Comparison of ENCODE assay signal across 12 cellular contexts in the genomic region with DNA sequence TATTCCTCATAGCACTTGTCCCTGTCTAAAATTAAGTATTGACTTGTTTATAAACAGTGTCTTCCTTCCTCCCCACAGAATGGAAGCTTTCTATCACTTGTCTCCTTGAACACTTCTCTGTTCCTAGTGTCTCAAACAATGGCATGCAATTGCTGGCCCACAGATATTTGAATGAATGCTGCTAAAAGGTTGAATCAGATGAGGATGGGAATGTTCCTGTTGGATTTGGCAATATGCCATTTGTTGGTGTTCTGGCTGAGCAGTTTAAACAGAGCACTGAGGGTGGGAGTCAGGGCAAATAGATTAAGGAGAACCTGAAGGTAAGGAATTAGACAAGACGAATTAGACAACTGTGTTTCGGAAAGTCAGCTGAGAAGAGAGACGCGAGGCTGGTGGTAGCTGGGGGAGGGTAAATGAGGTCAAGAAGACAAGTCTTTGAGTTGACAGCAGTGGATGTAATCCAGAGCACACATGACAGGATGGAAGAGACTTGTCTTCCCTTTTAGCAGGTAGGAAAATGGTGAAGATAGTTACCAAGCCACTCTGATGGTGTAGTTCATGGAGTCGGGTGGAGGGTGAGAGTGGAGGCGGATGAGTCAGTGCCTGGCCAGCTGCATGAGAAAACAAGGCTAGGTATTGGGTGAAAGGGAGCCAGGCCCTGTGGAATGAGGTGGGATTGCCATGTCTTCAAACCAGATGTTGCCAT. TPM values are rescaled to one million over a fixed set of nuclear protein-coding genes. Genes with fewer than 3 reads are reported as not detected.
A peak's percentile ranks its signal among the peaks of the same experiment; 100 is the strongest.
DNase-seq lines count a peak whose midpoint lies in the region; ATAC-seq, FAIRE-seq and TF ChIP-seq lines count a peak whose summit lies in the region.
"Had no signal": no experiment of that assay in that cellular context is flagged by ENCODE, and none has a peak within 500 bp of the region (broad histone marks: within the 10 kb centered on the region; RNA-seq: fewer than 3 reads in every experiment).

No MANE protein-coding gene starts in this region.

- peaks cover 61% of the 10 kb centered on the region for H3K36me3 ChIP-seq in K562 (ENCODE audit: control insufficient read depth, insufficient read depth, low read length)

- TF ChIP-seq CTCF in HFF-Myc (IDR thresholded peaks at IDR 0.05; ENCODE audit: low read depth, low read length, missing control alignments) (no peak), K562 (IDR thresholded peaks at IDR 0.05 in 2 of 3, conservative IDR thresholded peaks at IDR 0.05 in 1 of 3; ENCODE audit: insufficient read depth in 2 of 3, low read depth in 1 of 3, low read length in 3 of 3) (no peak)

- H2AFZ ChIP-seq in K562 (ENCODE audit: low read depth, low read length), result no peak overlapping the region

- no peak for ATAC-seq in K562
- no peak for ATAC-seq in GM21576 (IDR thresholded peaks at IDR 0.05; ENCODE audit: unreplicated experiment)
- ATAC-seq in GM18907 (IDR thresholded peaks at IDR 0.05; ENCODE audit: unreplicated experiment), result no peak

- no peak overlapping the region; the same call in 2 of the 3 replicates for H3K27ac ChIP-seq in K562 (ENCODE audit: extremely low read depth, low read depth, low read length)
- H3K27ac ChIP-seq: thoracic aorta had no signal

- TF ChIP-seq RAD21 in K562 (CRISPR knock-in tag; conservative IDR thresholded peaks at IDR 0.05 in 1 of 2, IDR thresholded peaks at IDR 0.05 in 1 of 2), result no peak

- no peak overlapping the region for H3K4me3 ChIP-seq in HFF-Myc (replicated peaks; ENCODE audit: low read depth, low read length)
- no peak overlapping the region for H3K4me3 ChIP-seq in K562
- H3K4me3 ChIP-seq: GM12878, thoracic aorta had no signal

- intact Hi-C loops in K562 (cut with micrococcal nuclease), result loop anchor here (5.0 kb wide), 1 partner anchor 73 kb away; no protein-coding TSS in a partner anchor

- no peak for TF ChIP-seq POLR2A in K562 (conservative IDR thresholded peaks at IDR 0.05)

- peak; percentile 52 for FAIRE-seq in K562 (lab: Jason Lieb, UNC)
- FAIRE-seq: GM12878 had no signal

- WGBS in K562 (ENCODE audit: insufficient coverage, low coverage, missing lambda C conversion rate), result 85% methylated on average over 5 of the region's 6 CpGs

- CTCF ChIA-PET in K562 (lab: Yijun Ruan, JAX; ENCODE audit: low intra/inter-chr PET ratio), result no interaction called here

- no peak overlapping the region for H3K4me2 ChIP-seq in K562 (ENCODE audit: insufficient read depth, low read length)

- POLR2A ChIA-PET in K562 (lab: Yijun Ruan, JAX), result interaction anchor here (1.0 kb wide), 1 partner anchor 52 kb away, joined by 3 read pairs; no protein-coding TSS in a partner anchor

- no peak overlapping the region for H3K9ac ChIP-seq in K562 (ENCODE audit: insufficient read depth in 1 of 2, low read depth in 2 of 2, low read length in 2 of 2)

- H3K9me3 ChIP-seq in K562 (replicated peaks; ENCODE audit: control insufficient read depth, insufficient read depth, low read depth, low read length), result no peaks in the 10 kb centered on the region
- H3K9me3 ChIP-seq: thoracic aorta had no signal

- in situ Hi-C loops in K562 (cut with MboI), result no loop called here

- H4K20me1 ChIP-seq in K562 (replicated peaks; ENCODE audit: control insufficient read depth, insufficient read depth, low read length), result no peaks in the 10 kb centered on the region

- no peaks in the 10 kb centered on the region for H3K4me1 ChIP-seq in K562 (replicated peaks in 1 of 2; ENCODE audit: control insufficient read depth in 2 of 2, insufficient read depth in 2 of 2, low read length in 2 of 2)

- no TSS peak for BruUV-seq in K562 (replicated peaks; lab: Mats Ljungman, UMichigan)

- H3K9me1 ChIP-seq in K562 (ENCODE audit: control insufficient read depth, insufficient read depth, low read length), result no peaks in the 10 kb centered on the region

- peaks cover 8% of the 10 kb centered on the region for H3K79me2 ChIP-seq in K562 (ENCODE audit: control insufficient read depth, insufficient read depth, low read length)

- H3K27me3 ChIP-seq in K562 (ENCODE audit: control insufficient read depth in 2 of 2, insufficient read depth in 2 of 2, low read length in 2 of 2), result no peaks in the 10 kb centered on the region

- TF ChIP-seq EP300 in K562 (IDR thresholded peaks at IDR 0.05; ENCODE audit: low read length), result no peak

- DNase-seq in COLO829 (ENCODE audit: low spot score), result peak; percentile 61
- DNase-seq in HFF-Myc (ENCODE audit: extremely low read depth, low read depth), result peak; percentile 22
- DNase-seq in K562 (ENCODE audit: extremely low read depth in 1 of 4, low spot score in 3 of 4), result peak in 2 of 4 experiments; percentile 13
- peak; percentile 26 for DNase-seq in myocyte (ENCODE audit: low read depth)
- no peak for DNase-seq in NAMALWA (ENCODE audit: low spot score)
- no peak for DNase-seq in NCI-H1694 (lab: John Stamatoyannopoulos, UW)
- DNase-seq: SW 1271 had no signal

TF ChIP-seq in K562, 482 proteins besides CTCF, POLR2A, EP300 and RAD21:
- TF ChIP-seq NFIC (IDR thresholded peaks at IDR 0.05) (peak; percentile 70), ZNF586 (CRISPR knock-in tag; conservative IDR thresholded peaks at IDR 0.05) (no peak)

RNA-seq across cellular contexts. Expression of a gene that starts 58.3 kb away (rescaled TPM):
- total RNA-seq in K562 (2011; cell fraction: chromatin; rRNA removed; ENCODE audit: low replicate concordance), result 4.5 and 11.4 TPM in 2 replicates
- 4.3 and 7.2 TPM in 2 replicates for total RNA-seq in K562 (2011; cell fraction: nucleolus; rRNA removed)
- total RNA-seq in K562 (2011; cell fraction: nucleoplasm; rRNA removed), result 4.7 and 4.8 TPM in 2 replicates
- total RNA-seq in K562 (2014; rRNA removed) (0.50 TPM in 1 of 2 replicates, not detected in the other), K562 (2014; rRNA removed; fragmentation: Illumina TruSeq; extraction: Trizol) (not detected in 2 replicates), K562 (2015; rRNA removed; fragmentation: Illumina TruSeq; extraction: Trizol) (0.29 TPM in 1 of 2 replicates, not detected in the other), K562 (2021) (not detected in 2 replicates), myocyte (not detected in 2 replicates)
- polyA plus RNA-seq in K562 (2011; rRNA removed) (0.18 TPM in 1 of 2 replicates, not detected in the other), K562 (2014; fragmentation: Illumina TruSeq; extraction: Trizol) (0.19 and 0.25 TPM in 2 replicates), K562 (2014; fragmentation: Nextera tagmentation; extraction: Ambion mirVana) (not detected), K562 (2014; rRNA removed) (0.11 and 0.18 TPM in 2 replicates)
- 0.97 TPM in 1 of 2 replicates, not detected in the other for polyA plus RNA-seq in K562 (2011; cell fraction: cytosol; rRNA removed)
- polyA plus RNA-seq in K562 (2011; cell fraction: nucleus; rRNA removed), result 0.34 and 2.2 TPM in 2 replicates
- 0.18 TPM in 2 replicates for polyA plus RNA-seq in K562 (2012)
- polyA minus RNA-seq in K562 (2011; rRNA and poly(A)+ RNA removed), result 0.75 and 0.81 TPM in 2 replicates
- not detected in 2 replicates for polyA minus RNA-seq in K562 (2011; cell fraction: cytosol; rRNA and poly(A)+ RNA removed)
- 1.5 and 1.9 TPM in 2 replicates for polyA minus RNA-seq in K562 (2011; cell fraction: nucleus; rRNA and poly(A)+ RNA removed)
- polyA plus RNA-seq in myocyte (2012), result 0.10 TPM
- total RNA-seq: pulmonary artery endothelial cell, thoracic aorta had no signal

Comparison
In these comparisons a context has a peak if more than half of its experiments do, and no peak if none do; other contexts are left out.
1. DNase-seq: peak in COLO829 (single experiment), HFF-Myc (single experiment) and myocyte (single experiment); none in NAMALWA (single experiment) and NCI-H1694 (single experiment).